In the genomic region with DNA sequence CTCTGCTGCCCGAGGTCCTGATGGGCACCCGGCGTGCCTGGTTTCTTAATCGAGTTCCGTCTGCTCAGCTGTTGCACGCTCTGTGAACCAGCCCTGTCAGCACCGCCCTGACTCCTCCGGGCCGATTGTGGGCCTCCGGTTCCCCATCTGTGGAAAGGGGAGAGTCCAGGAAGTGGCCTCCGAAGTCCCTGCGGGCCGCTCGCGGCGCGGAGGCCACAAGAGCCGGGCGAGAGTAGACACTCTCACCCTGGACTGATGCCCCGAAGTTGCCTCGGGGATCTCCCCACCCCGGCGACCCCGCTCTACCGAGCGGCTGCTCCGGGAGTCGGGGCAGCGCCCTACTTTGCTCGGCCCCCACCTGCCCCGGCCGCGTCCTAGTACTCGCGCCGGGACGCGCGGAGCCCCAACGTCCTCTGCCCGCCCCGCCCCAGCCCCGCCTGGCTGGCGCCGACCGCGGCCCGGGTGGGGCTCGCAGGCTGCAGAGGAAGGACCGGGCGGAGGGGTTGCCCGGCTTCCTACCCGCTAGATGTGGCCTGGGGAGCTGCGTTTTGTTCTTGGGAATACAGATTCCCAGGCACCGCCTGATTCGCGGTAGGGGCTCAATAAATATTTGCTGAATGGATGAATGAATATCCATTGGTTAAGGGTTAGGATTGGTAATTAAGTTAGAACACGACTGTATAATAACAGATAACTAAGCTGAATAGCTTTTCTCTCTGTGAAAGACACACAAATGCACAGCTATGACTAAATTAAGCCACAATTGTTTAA, we compare ENCODE assay signal across 1 cellular context.
TF ChIP-seq lines count a peak whose summit lies in the region.

No MANE protein-coding gene starts in this region.

TF ChIP-seq in K562, 482 proteins besides CTCF, POLR2A, EP300 and RAD21 (continued from another document):
- peak; percentile 59 for TF ChIP-seq FIP1L1 (IDR thresholded peaks at IDR 0.05; ENCODE audit: low read depth, low read length, poor library complexity, severe bottlenecking)
- peak; percentile 89 for TF ChIP-seq POLR2G (IDR thresholded peaks at IDR 0.05; ENCODE audit: low read depth, low read length)
- peak; percentile 65 for TF ChIP-seq BCOR (IDR thresholded peaks at IDR 0.05)
- peak; percentile 40 for TF ChIP-seq KDM5B (IDR thresholded peaks at IDR 0.05; ENCODE audit: insufficient replicate concordance, low read depth, low read length)
- no peak for TF ChIP-seq ZNF124 (CRISPR knock-in tag; IDR thresholded peaks at IDR 0.05)
- peak; percentile 38 for TF ChIP-seq NCOR1 (IDR thresholded peaks at IDR 0.05)
- peak; percentile 81 for TF ChIP-seq CBX1 (IDR thresholded peaks at IDR 0.05; ENCODE audit: low read depth)
- no peak for TF ChIP-seq ZNF584 (CRISPR knock-in tag; IDR thresholded peaks at IDR 0.05; ENCODE audit: low read depth)
- TF ChIP-seq SMARCA4 (IDR thresholded peaks at IDR 0.05): 0 out of 2 replicates have a peak, but pooled peaks have one; percentile 16
- no peak for TF ChIP-seq WHSC1 (IDR thresholded peaks at IDR 0.05; ENCODE audit: low read length)
- TF ChIP-seq ZNF76 (CRISPR knock-in tag; IDR thresholded peaks at IDR 0.05; ENCODE audit: borderline replicate concordance): peak; percentile 32; the same call in 1 of the 2 replicates
- no peak for TF ChIP-seq ZNF212 (CRISPR knock-in tag; IDR thresholded peaks at IDR 0.05)
- peak; percentile 54; the same call in 1 of the 2 replicates for TF ChIP-seq HNRNPL (IDR thresholded peaks at IDR 0.05; ENCODE audit: low read depth, low read length)
- peak; percentile 91 for TF ChIP-seq CCNT2 (IDR thresholded peaks at IDR 0.05; ENCODE audit: borderline replicate concordance, extremely low read depth, insufficient read length, low read depth, low read length)
- peak; percentile 69; the same call in 1 of the 2 replicates for TF ChIP-seq ZBTB7A (IDR thresholded peaks at IDR 0.05; ENCODE audit: borderline replicate concordance, control insufficient read depth, low read depth, low read length)
- TF ChIP-seq, protein P1, sequence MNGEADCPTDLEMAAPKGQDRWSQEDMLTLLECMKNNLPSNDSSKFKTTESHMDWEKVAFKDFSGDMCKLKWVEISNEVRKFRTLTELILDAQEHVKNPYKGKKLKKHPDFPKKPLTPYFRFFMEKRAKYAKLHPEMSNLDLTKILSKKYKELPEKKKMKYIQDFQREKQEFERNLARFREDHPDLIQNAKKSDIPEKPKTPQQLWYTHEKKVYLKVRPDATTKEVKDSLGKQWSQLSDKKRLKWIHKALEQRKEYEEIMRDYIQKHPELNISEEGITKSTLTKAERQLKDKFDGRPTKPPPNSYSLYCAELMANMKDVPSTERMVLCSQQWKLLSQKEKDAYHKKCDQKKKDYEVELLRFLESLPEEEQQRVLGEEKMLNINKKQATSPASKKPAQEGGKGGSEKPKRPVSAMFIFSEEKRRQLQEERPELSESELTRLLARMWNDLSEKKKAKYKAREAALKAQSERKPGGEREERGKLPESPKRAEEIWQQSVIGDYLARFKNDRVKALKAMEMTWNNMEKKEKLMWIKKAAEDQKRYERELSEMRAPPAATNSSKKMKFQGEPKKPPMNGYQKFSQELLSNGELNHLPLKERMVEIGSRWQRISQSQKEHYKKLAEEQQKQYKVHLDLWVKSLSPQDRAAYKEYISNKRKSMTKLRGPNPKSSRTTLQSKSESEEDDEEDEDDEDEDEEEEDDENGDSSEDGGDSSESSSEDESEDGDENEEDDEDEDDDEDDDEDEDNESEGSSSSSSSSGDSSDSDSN (IDR thresholded peaks at IDR 0.05; ENCODE audit: borderline replicate concordance in 1 of 2, low read depth in 2 of 2, low read length in 2 of 2): peak; percentile 84 to 97; a peak in 3 of 4 replicates
- no peak for TF ChIP-seq ZNF512 (tag; IDR thresholded peaks at IDR 0.05)
- TF ChIP-seq TCF3 (CRISPR knock-in tag; IDR thresholded peaks at IDR 0.05): no peak
- no peak for TF ChIP-seq XRCC4 (IDR thresholded peaks at IDR 0.05; ENCODE audit: extremely low read depth, insufficient read depth, insufficient read length)
- no peak for TF ChIP-seq CREBBP (IDR thresholded peaks at IDR 0.05; ENCODE audit: low read depth, low read length)
- no peak for TF ChIP-seq PTTG1 (tag; IDR thresholded peaks at IDR 0.05; ENCODE audit: low read depth)
- no peak for TF ChIP-seq ZKSCAN8 (CRISPR knock-in tag; IDR thresholded peaks at IDR 0.05)
- peak; percentile 75 for TF ChIP-seq SUPT5H (IDR thresholded peaks at IDR 0.05)
- no peak for TF ChIP-seq ZNF436 (CRISPR knock-in tag; IDR thresholded peaks at IDR 0.05)
- TF ChIP-seq ZNF586 (CRISPR knock-in tag; conservative IDR thresholded peaks at IDR 0.05): no peak
- TF ChIP-seq ETV6 (IDR thresholded peaks at IDR 0.05; ENCODE audit: borderline replicate concordance in 1 of 2, low read depth in 2 of 2, low read length in 1 of 2): 0 out of 4 replicates have a peak, but pooled peaks of 1 of the 2 experiments have one; percentile 24
- no peak for TF ChIP-seq ETV6 (CRISPR knock-in tag; IDR thresholded peaks at IDR 0.05; ENCODE audit: borderline replicate concordance)
- 0 out of 2 replicates have a peak, but pooled peaks have one; percentile 3 for TF ChIP-seq MXI1 (IDR thresholded peaks at IDR 0.05; ENCODE audit: low read depth, low read length)
- no peak for TF ChIP-seq THRA (IDR thresholded peaks at IDR 0.05)
- TF ChIP-seq THRB (CRISPR knock-in tag; conservative IDR thresholded peaks at IDR 0.05): no peak
